Comparison of ENCODE assay signal across 13 cellular contexts in genomic region chr1:109191377-109191776, GRCh38. TPM values are rescaled to one million over a fixed set of nuclear protein-coding genes. Genes with fewer than 3 reads are reported as not detected.
DNase-seq lines count a peak whose midpoint lies in the region; ATAC-seq and TF ChIP-seq lines count a peak whose summit lies in the region.
"Had no signal": no experiment of that assay in that cellular context is flagged by ENCODE, and none has a peak within 500 bp of the region (broad histone marks: within the 10 kb centered on the region; RNA-seq: fewer than 3 reads in every experiment).

No MANE protein-coding gene starts in this region.

- H3K9me3 ChIP-seq in A673 (ENCODE audit: low read depth, low read length, poor library complexity, severe bottlenecking) (no peaks in the 10 kb centered on the region), left lung (no peaks in the 10 kb centered on the region)
- H3K9me3 ChIP-seq: mucosa of descending colon, SJSA1 had no signal

- CTCF ChIA-PET in A673 (lab: Charles Lee) = interaction anchor here (0.6 to 0.9 kb wide), 3 partner anchors 182 to 240 kb away, joined by 3 to 5 read pairs (median 4); no protein-coding TSS in a partner anchor

- no peak overlapping the region for H3K27ac ChIP-seq in A673 (ENCODE audit: low read depth, low read length, poor library complexity, severe bottlenecking)
- H3K27ac ChIP-seq in GM23338 (ENCODE audit: low read depth) = no peak overlapping the region
- H3K27ac ChIP-seq in foreskin keratinocyte = no peak overlapping the region
- no peak overlapping the region for H3K27ac ChIP-seq in left lung
- H3K27ac ChIP-seq: SJSA1 had no signal

- H3K27ac Mint-ChIP-seq in GM23338 = no peak overlapping the region; the same call in 1 of the 2 replicates
- H3K27ac Mint-ChIP-seq: activated naive CD8-positive, alpha-beta T cell treated with anti-CD3 and anti-CD28 coated beads for 36 hours had no signal

- no peaks in the 10 kb centered on the region for H3K4me1 ChIP-seq in A673 (ENCODE audit: insufficient read depth, low read length, poor library complexity, severe bottlenecking)
- H3K4me1 ChIP-seq in GM23338 (ENCODE audit: insufficient read depth) = no peaks in the 10 kb centered on the region
- peaks cover 4% of the 10 kb centered on the region for H3K4me1 ChIP-seq in foreskin keratinocyte
- peaks cover 5 to 28% of the 10 kb centered on the region in 2 donors for H3K4me1 ChIP-seq in left lung
- H3K4me1 ChIP-seq: SJSA1 had no signal

- no peaks in the 10 kb centered on the region for H4K20me1 ChIP-seq in GM23338 (replicated peaks; ENCODE audit: insufficient read depth)

- in situ Hi-C loops in SK-MEL-5 (cut with HindIII; ENCODE audit: low pct_unique_long_range_greater_than_20kb, low sequenced_read_pairs) = no loop called here

- H2AFZ ChIP-seq in GM23338 = 0 out of 2 replicates have a peak overlapping the region, but pooled peaks have one; percentile 32

- TF ChIP-seq CTCF in A673 (conservative IDR thresholded peaks at IDR 0.05; ENCODE audit: low read depth, low read length) (peak; percentile 71), GM23338 (conservative IDR thresholded peaks at IDR 0.05; ENCODE audit: low read depth in 2 of 2) (peak; percentile 56 to 66), foreskin keratinocyte (conservative IDR thresholded peaks at IDR 0.05) (peak; percentile 35), left lung (IDR thresholded peaks at IDR 0.05) (no peak)

- intact Hi-C loops in A673 (cut with micrococcal nuclease; ENCODE audit: unreplicated experiment) = no loop called here
- intact Hi-C loops in left lung (cut with DNase I) = no loop called here

- H3K9me2 ChIP-seq in GM23338 (ENCODE audit: insufficient read depth) = no peaks in the 10 kb centered on the region

- no peak overlapping the region for H3K4me3 Mint-ChIP-seq in GM23338
- H3K4me3 Mint-ChIP-seq: activated naive CD8-positive, alpha-beta T cell treated with anti-CD3 and anti-CD28 coated beads for 36 hours had no signal

- H3K36me3 Mint-ChIP-seq in GM23338 (ENCODE audit: low read depth) = no peaks in the 10 kb centered on the region
- H3K36me3 Mint-ChIP-seq: activated naive CD8-positive, alpha-beta T cell treated with anti-CD3 and anti-CD28 coated beads for 36 hours had no signal

- no peak overlapping the region for H3K4me2 ChIP-seq in GM23338

- no peaks in the 10 kb centered on the region for H3K79me2 ChIP-seq in GM23338 (replicated peaks; ENCODE audit: insufficient read depth)

- no peaks in the 10 kb centered on the region for H3F3A ChIP-seq in GM23338 (replicated peaks; ENCODE audit: low read depth)

- POLR2A ChIA-PET in A673 (lab: Charles Lee; ENCODE audit: low non-redundant PET) = no interaction called here

- DNase-seq in A673 (ENCODE audit: low spot score) (peak; percentile 58), GM23338 (ENCODE audit: low spot score) (peak; percentile 44), SK-MEL-5 (ENCODE audit: low read depth, low spot score) (peak; percentile 61), foreskin keratinocyte (no peak), NCI-H526 (lab: John Stamatoyannopoulos, UW) (no peak), activated T-cell treated with anti-CD3 and anti-CD28 coated beads for 4 hours (no peak), left lung (no peak)
- DNase-seq in stimulated activated naive CD4-positive, alpha-beta T cell treated with Interleukin-2 at 50 U/mL for 16 hours (lab: John Stamatoyannopoulos, UW) = no peak
- DNase-seq: activated naive CD8-positive, alpha-beta T cell treated with anti-CD3 and anti-CD28 coated beads for 36 hours; AML-193; mucosa of descending colon; NCI-H2171 had no signal

- no peaks in the 10 kb centered on the region for H3K9me3 Mint-ChIP-seq in GM23338
- H3K9me3 Mint-ChIP-seq: activated naive CD8-positive, alpha-beta T cell treated with anti-CD3 and anti-CD28 coated beads for 36 hours had no signal

- H3K4me1 Mint-ChIP-seq in GM23338 = peaks cover 6% of the 10 kb centered on the region; the same call in 2 of the 3 replicates

- BruUV-seq in A673 (replicated peaks; lab: Mats Ljungman, UMichigan) = no TSS peak

- H3K4me3 ChIP-seq in A673 (ENCODE audit: low read depth, low read length, poor library complexity, severe bottlenecking) (no peak overlapping the region), GM23338 (no peak overlapping the region), left lung (no peak overlapping the region)
- H3K4me3 ChIP-seq: mucosa of descending colon, SJSA1 had no signal

- H3K36me3 ChIP-seq in A673 (ENCODE audit: insufficient read depth, low read length, poor library complexity, severe bottlenecking) (no peaks in the 10 kb centered on the region), GM23338 (ENCODE audit: insufficient read depth) (no peaks in the 10 kb centered on the region), left lung (no peaks in the 10 kb centered on the region)
- H3K36me3 ChIP-seq: SJSA1 had no signal

- H3K27me3 Mint-ChIP-seq in GM23338 (ENCODE audit: insufficient read depth, low read depth, poor library complexity) = peaks cover 5% of the 10 kb centered on the region
- H3K27me3 Mint-ChIP-seq: activated naive CD8-positive, alpha-beta T cell treated with anti-CD3 and anti-CD28 coated beads for 36 hours had no signal

- H3K27me3 ChIP-seq in A673 (replicated peaks; ENCODE audit: insufficient read depth, low read depth, low read length, poor library complexity) = no peaks in the 10 kb centered on the region
- H3K27me3 ChIP-seq in GM23338 (ENCODE audit: insufficient read depth) = no peaks in the 10 kb centered on the region
- H3K27me3 ChIP-seq in foreskin keratinocyte = no peaks in the 10 kb centered on the region
- H3K27me3 ChIP-seq in left lung = no peaks in the 10 kb centered on the region
- H3K27me3 ChIP-seq: SJSA1 had no signal

- ATAC-seq in GM23338 (peak; percentile 76), foreskin keratinocyte (no peak), left lung (no peak)
- ATAC-seq: mucosa of descending colon had no signal

TF ChIP-seq in GM23338, 12 proteins besides CTCF, POLR2A, EP300 and RAD21:
- TF ChIP-seq JUNB (IDR thresholded peaks at IDR 0.05; ENCODE audit: unreplicated experiment) (no peak), EZH2 (IDR thresholded peaks at IDR 0.05; ENCODE audit: low read depth, unreplicated experiment) (no peak), EZH2phosphoT487 (IDR thresholded peaks at IDR 0.05; ENCODE audit: unreplicated experiment) (no peak), CREB1 (CRISPR knock-in tag; IDR thresholded peaks at IDR 0.05; ENCODE audit: low read depth) (no peak), NANOG (IDR thresholded peaks at IDR 0.05; ENCODE audit: borderline replicate concordance) (no peak), ZNF114 (CRISPR knock-in tag; IDR thresholded peaks at IDR 0.05) (no peak), ETS1 (IDR thresholded peaks at IDR 0.05) (no peak), ZNF331 (CRISPR knock-in tag; IDR thresholded peaks at IDR 0.05; ENCODE audit: low read depth) (no peak), POLR2AphosphoS5 (IDR thresholded peaks at IDR 0.05; ENCODE audit: low read depth) (no peak)

RNA-seq across cellular contexts. Expression of gene SARS1, which starts 22.3 kb away (rescaled TPM):
- total RNA-seq in A673 (2021) = 259 and 320 TPM in 2 replicates
- 166 and 168 TPM in 2 replicates for total RNA-seq in GM23338 (2014; rRNA removed; shearing (Covaris generic))
- 125 and 141 TPM in 2 replicates for polyA plus RNA-seq in GM23338 (2016; fragmentation: Nextera tagmentation; extraction: Ambion mirVana)
- total RNA-seq in SK-MEL-5 (2014; rRNA removed; shearing (Covaris generic)) = 200 and 205 TPM in 2 replicates
- 226 and 241 TPM in 2 replicates for polyA plus RNA-seq in SK-MEL-5 (2015; cell fraction: cytosol; rRNA removed)
- polyA plus RNA-seq in SK-MEL-5 (2015; cell fraction: nucleus; rRNA removed) = 249 and 257 TPM in 2 replicates
- 225 and 279 TPM in 2 replicates for total RNA-seq in foreskin keratinocyte
- 189 and 238 TPM in 2 replicates for polyA plus RNA-seq in foreskin keratinocyte
- total RNA-seq in left lung = 100 to 1,000 TPM; 144 to 189 TPM

RNA-seq across cellular contexts. Expression of gene CELSR2, which starts 58.0 kb away (rescaled TPM):
- total RNA-seq in A673 (2021) (30.2 and 32.6 TPM in 2 replicates), foreskin keratinocyte (14.1 and 16.0 TPM in 2 replicates), left lung (1 to 10 TPM; 5.9 to 8.8 TPM)
- total RNA-seq in GM23338 (2014; rRNA removed; shearing (Covaris generic)) = 30.4 and 35.1 TPM in 2 replicates
- polyA plus RNA-seq in GM23338 (2016; fragmentation: Nextera tagmentation; extraction: Ambion mirVana) (11.1 and 11.2 TPM in 2 replicates), foreskin keratinocyte (7.9 and 8.1 TPM in 2 replicates)
- 3.5 TPM in 2 replicates for total RNA-seq in SK-MEL-5 (2014; rRNA removed; shearing (Covaris generic))
- polyA plus RNA-seq in SK-MEL-5 (2015; cell fraction: cytosol; rRNA removed) = 15.9 and 19.4 TPM in 2 replicates
- 17.9 and 21.0 TPM in 2 replicates for polyA plus RNA-seq in SK-MEL-5 (2015; cell fraction: nucleus; rRNA removed)

Comparison
In these comparisons a context has a peak if more than half of its experiments do, and no peak if none do; other contexts are left out.
1. DNase-seq: peak in A673 (single experiment), GM23338 (single experiment) and SK-MEL-5 (single experiment); none in foreskin keratinocyte (0 of 2), stimulated activated naive CD4-positive, alpha-beta T cell treated with Interleukin-2 at 50 U/mL for 16 hours (single experiment), NCI-H526 (0 of 2), activated T-cell treated with anti-CD3 and anti-CD28 coated beads for 4 hours (single experiment) and left lung (0 of 2).
2. CTCF ChIP-seq: peak in A673 (single experiment), GM23338 (2 of 2) and foreskin keratinocyte (single experiment); none in left lung (0 of 2).